Comparison of ENCODE assay signal across 8 cellular contexts in the genomic region with DNA sequence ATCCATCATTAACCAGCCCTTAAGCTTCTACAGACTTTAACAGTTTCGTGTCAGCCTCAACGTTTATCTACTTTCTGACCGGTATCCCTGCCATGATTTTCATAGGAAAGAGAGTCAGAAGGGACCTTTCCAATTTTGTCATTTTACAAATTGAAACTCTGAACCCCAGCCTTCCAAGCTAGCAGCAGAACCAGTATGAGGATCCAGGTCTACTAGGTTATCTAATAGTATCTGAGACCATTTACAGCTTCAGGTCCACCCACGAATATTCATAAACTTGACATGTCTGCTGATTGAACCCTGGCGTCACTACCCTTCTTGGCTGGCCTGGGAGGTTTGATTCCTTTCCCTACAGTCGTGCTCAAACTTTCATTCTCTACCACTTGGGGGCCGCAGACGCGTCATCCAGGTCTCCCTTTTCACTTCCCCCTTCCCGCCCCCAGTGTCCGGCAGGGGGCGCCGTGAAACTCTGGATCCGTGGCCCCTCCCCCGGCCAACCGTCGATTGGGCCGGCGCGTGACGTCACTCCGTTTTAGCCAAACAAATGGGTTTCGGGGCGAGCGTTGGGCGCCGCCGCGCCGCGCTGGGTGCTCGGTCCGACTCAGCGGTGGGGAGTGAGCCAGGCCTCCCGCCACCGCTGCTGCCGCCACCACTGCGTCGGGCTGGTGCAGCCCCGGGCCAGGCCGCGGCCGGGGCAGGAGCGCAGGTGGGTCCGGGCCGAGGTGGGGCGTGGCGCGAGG. TPM values are rescaled to one million over a fixed set of nuclear protein-coding genes. Genes with fewer than 3 reads are reported as not detected.
DNase-seq lines count a peak whose midpoint lies in the region; ATAC-seq, FAIRE-seq and TF ChIP-seq lines count a peak whose summit lies in the region.

A gene with protein sequence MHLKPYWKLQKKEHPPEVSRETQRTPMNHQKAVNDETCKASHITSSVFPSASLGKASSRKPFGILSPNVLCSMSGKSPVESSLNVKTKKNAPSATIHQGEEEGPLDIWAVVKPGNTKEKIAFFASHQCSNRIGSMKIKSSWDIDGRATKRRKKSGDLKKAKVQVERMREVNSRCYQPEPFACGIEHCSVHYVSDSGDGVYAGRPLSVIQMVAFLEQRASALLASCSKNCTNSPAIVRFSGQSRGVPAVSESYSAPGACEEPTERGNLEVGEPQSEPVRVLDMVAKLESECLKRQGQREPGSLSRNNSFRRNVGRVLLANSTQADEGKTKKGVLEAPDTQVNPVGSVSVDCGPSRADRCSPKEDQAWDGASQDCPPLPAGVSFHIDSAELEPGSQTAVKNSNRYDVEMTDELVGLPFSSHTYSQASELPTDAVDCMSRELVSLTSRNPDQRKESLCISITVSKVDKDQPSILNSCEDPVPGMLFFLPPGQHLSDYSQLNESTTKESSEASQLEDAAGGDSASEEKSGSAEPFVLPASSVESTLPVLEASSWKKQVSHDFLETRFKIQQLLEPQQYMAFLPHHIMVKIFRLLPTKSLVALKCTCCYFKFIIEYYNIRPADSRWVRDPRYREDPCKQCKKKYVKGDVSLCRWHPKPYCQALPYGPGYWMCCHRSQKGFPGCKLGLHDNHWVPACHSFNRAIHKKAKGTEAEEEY (plus strand): TSS at position 590 of the 740 bp plus-strand sequence. CDS start 78,970 bp downstream, outside the sequence.

- peak within 1 kb of the TSS; percentile 92 for H3K4me2 ChIP-seq in smooth muscle cell

- peaks cover 10% of the 10 kb centered on the region for H3K4me1 ChIP-seq in smooth muscle cell (ENCODE audit: low read depth)

- POLR2A ChIA-PET in AG04449 (lab: Yijun Ruan, JAX) = interaction anchor here (1.3 kb wide), 1 partner anchor 84 kb away, joined by 3 read pairs; no protein-coding TSS in a partner anchor

- no peaks in the 10 kb centered on the region for H3F3A ChIP-seq in smooth muscle cell (ENCODE audit: low read depth)

- H3K4me3 ChIP-seq in AG04449 (ENCODE audit: low read depth, low read length) = peak within 1 kb of the TSS; percentile 95
- peak within 1 kb of the TSS; percentile 98 for H3K4me3 ChIP-seq in WERI-Rb-1 (ENCODE audit: low read depth, low read length)
- H3K4me3 ChIP-seq in bronchial epithelial cell (ENCODE audit: low read depth, low read length) = peak within 1 kb of the TSS; percentile 100
- peak within 1 kb of the TSS; percentile 96 for H3K4me3 ChIP-seq in smooth muscle cell

- H3K27me3 ChIP-seq in WERI-Rb-1 (ENCODE audit: insufficient read depth, low read depth, severe bottlenecking) = no peaks in the 10 kb centered on the region
- H3K27me3 ChIP-seq in bronchial epithelial cell (ENCODE audit: control insufficient read depth, insufficient read depth, low read length) = no peaks in the 10 kb centered on the region
- no peaks in the 10 kb centered on the region for H3K27me3 ChIP-seq in smooth muscle cell (ENCODE audit: low read depth)

- peak within 1 kb of the TSS; percentile 96 for H3K9ac ChIP-seq in smooth muscle cell (ENCODE audit: low read depth)

- TF ChIP-seq CTCF in AG04449 (IDR thresholded peaks at IDR 0.05; ENCODE audit: insufficient read depth, low read length, missing control alignments) (peak; percentile 100), WERI-Rb-1 (IDR thresholded peaks at IDR 0.05; ENCODE audit: low read depth, low read length) (peak; percentile 92), bronchial epithelial cell (IDR thresholded peaks at IDR 0.05; ENCODE audit: insufficient read depth, low read length, severe bottlenecking) (peak; percentile 98), smooth muscle cell (IDR thresholded peaks at IDR 0.05; ENCODE audit: borderline replicate concordance, insufficient read depth, poor library complexity, severe bottlenecking) (peak; percentile 99)

- ATAC-seq in GM18868 (IDR thresholded peaks at IDR 0.05; ENCODE audit: unreplicated experiment) (peak; percentile 84), HG03135 (IDR thresholded peaks at IDR 0.05; ENCODE audit: unreplicated experiment) (peak; percentile 82)

- peaks cover 40% of the 10 kb centered on the region for H4K20me1 ChIP-seq in smooth muscle cell (ENCODE audit: low read depth)

- peaks cover 3% of the 10 kb centered on the region; the same call in 1 of the 2 replicates for H3K36me3 ChIP-seq in WERI-Rb-1
- H3K36me3 ChIP-seq in bronchial epithelial cell (ENCODE audit: control insufficient read depth, insufficient read depth, low read length) = no peaks in the 10 kb centered on the region
- no peaks in the 10 kb centered on the region for H3K36me3 ChIP-seq in smooth muscle cell (ENCODE audit: low read depth)

- H3K27ac ChIP-seq in WERI-Rb-1 (peak within 1 kb of the TSS; percentile 88), smooth muscle cell (ENCODE audit: low read depth) (peak within 1 kb of the TSS; percentile 82)

- whole genome bisulfite sequencing in smooth muscle cell (ENCODE audit: low lambda C conversion rate) = 3% methylated on average over 35 of the region's 49 CpGs

- CTCF ChIA-PET in AG04449 (lab: Yijun Ruan, JAX) = interaction anchor here (0.7 to 7.6 kb wide), 50 partner anchors 9 to 1203 kb away, joined by 3 to 120 read pairs (median 4); no protein-coding TSS in a partner anchor

- peaks cover 41% of the 10 kb centered on the region for H3K79me2 ChIP-seq in smooth muscle cell (ENCODE audit: low read depth)

- peak within 1 kb of the TSS; percentile 61 for H2AFZ ChIP-seq in smooth muscle cell (ENCODE audit: low read depth)

- H3K9me3 ChIP-seq in WERI-Rb-1 (ENCODE audit: severe bottlenecking) = no peaks in the 10 kb centered on the region
- no peaks in the 10 kb centered on the region for H3K9me3 ChIP-seq in smooth muscle cell (replicated peaks; ENCODE audit: low read depth)

- FAIRE-seq in bronchial epithelial cell (lab: Jason Lieb, UNC) = no peak

- DNase-seq in AG04449 (ENCODE audit: low read depth, low spot score) = peak; percentile 59
- peak; percentile 95 for DNase-seq in NCI-H2196 treated with DMSO at 0.1 percent for 48 hours (lab: John Stamatoyannopoulos, UW; ENCODE audit: unreplicated experiment)
- DNase-seq in WERI-Rb-1 = peak; percentile 98
- peak; percentile 84 for DNase-seq in bronchial epithelial cell (ENCODE audit: low read depth)
- peak; percentile 96 for DNase-seq in iPS-NIHi11 (ENCODE audit: low spot score)
- DNase-seq in smooth muscle cell (lab: John Stamatoyannopoulos, UW; ENCODE audit: unreplicated experiment) = peak; percentile 97

RNA-seq across cellular contexts. Expression of the gene that starts here (rescaled TPM):
- 28.9 and 29.5 TPM in 2 replicates for total RNA-seq in bronchial epithelial cell
- total RNA-seq in smooth muscle cell = 23.9 TPM in 2 replicates
- polyA plus RNA-seq in smooth muscle cell = 17.4 and 21.5 TPM in 2 replicates

Comparison
In these comparisons a context has a peak if more than half of its experiments do, and no peak if none do; other contexts are left out.
1. Peak in every context shown above with its lines: DNase-seq, ATAC-seq, H3K4me3 ChIP-seq and H3K27ac ChIP-seq.